Comparison of ENCODE assay signal across 28 cellular contexts in the genomic region with DNA sequence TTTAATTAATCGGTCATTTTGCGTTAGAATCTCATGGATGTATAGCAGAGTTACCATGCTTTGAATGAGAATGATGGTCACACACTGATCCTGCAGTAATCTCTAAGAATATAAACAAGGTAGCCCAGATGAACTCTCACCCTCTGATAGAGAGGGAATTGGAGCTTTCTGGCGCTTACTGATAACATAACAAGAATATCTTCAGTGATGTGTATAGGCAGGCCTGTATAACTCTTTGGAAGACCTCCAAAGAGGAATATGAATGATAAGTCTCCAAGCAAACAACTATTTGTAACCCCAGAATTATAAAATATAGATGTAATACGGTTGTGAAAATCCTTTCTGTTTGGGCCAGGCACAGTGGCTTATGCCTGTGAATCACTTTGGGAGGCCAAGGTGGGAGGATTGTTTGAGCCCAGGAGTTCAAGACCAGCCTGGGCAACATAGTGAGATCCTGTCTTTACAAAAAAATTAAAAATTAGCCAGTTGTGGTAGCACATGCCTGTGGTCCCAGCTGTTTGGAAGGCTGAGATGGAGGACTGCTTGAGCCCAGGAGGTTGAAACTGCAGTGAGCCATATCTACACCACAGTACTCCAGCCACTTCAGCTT.
"Had no signal": no experiment of that assay in that cellular context is flagged by ENCODE, and none has a peak within 500 bp of the region (broad histone marks: within the 10 kb centered on the region; RNA-seq: fewer than 3 reads in every experiment).

No MANE protein-coding gene starts in this region.

- H3K4me1 Mint-ChIP-seq: natural killer cell, neural progenitor cell had no signal

- H3K4me3 ChIP-seq: neural progenitor cell, ovary, psoas muscle, right lobe of liver, sigmoid colon, stomach, thoracic aorta, thyroid gland, tibial nerve, upper lobe of left lung, vagina had no signal

- H3K27ac ChIP-seq: neural progenitor cell, ovary, parathyroid adenoma, psoas muscle, right lobe of liver, sigmoid colon, stomach, thoracic aorta, thyroid gland, tibial nerve, upper lobe of left lung, vagina had no signal

- H3K27me3 ChIP-seq: neural progenitor cell, ovary, right lobe of liver, sigmoid colon, stomach, thyroid gland, tibial nerve, upper lobe of left lung, vagina had no signal

- H3K9me3 Mint-ChIP-seq: neural progenitor cell had no signal

- H3K4me3 Mint-ChIP-seq: natural killer cell; nephron; neural progenitor cell; stimulated activated effector memory CD8-positive, alpha-beta T cell treated with anti-CD3 and anti-CD28 coated beads, Interleukin-12 subunit alpha, Interleukin-12 subunit beta, amount 100 ng/mL, for 72 hours had no signal

- ATAC-seq: natural killer cell; psoas muscle; right cardiac atrium; right lobe of liver; stimulated activated effector memory CD8-positive, alpha-beta T cell treated with anti-CD3 and anti-CD28 coated beads, Interleukin-12 subunit alpha, Interleukin-12 subunit beta, amount 100 ng/mL, for 72 hours; stimulated activated naive CD8-positive, alpha-beta T cell treated with anti-CD3 and anti-CD28 coated beads, Interleukin-15, Interleukin-2, amounts not matched to agents 100 U/mL and 50 U/mL, for 24 hours had no signal

- H3K27ac Mint-ChIP-seq: natural killer cell; nephron; neural progenitor cell; progenitor cell of endocrine pancreas; stimulated activated effector memory CD8-positive, alpha-beta T cell treated with anti-CD3 and anti-CD28 coated beads, Interleukin-12 subunit alpha, Interleukin-12 subunit beta, amount 100 ng/mL, for 72 hours had no signal

- H3K79me2 ChIP-seq: parathyroid adenoma had no signal

- H3K36me3 Mint-ChIP-seq: natural killer cell; neural progenitor cell; stimulated activated effector memory CD8-positive, alpha-beta T cell treated with anti-CD3 and anti-CD28 coated beads, Interleukin-12 subunit alpha, Interleukin-12 subunit beta, amount 100 ng/mL, for 72 hours had no signal

- H3K9me3 ChIP-seq: ovary, right lobe of liver, sigmoid colon, thoracic aorta, thyroid gland, vagina had no signal

- H3K36me3 ChIP-seq: neural progenitor cell, ovary, right lobe of liver, sigmoid colon, stomach, thoracic aorta, thyroid gland, tibial nerve, upper lobe of left lung, vagina had no signal

- FAIRE-seq: small intestine, urothelium cell line had no signal

- H3K4me2 ChIP-seq: neural progenitor cell had no signal

- H3K4me1 ChIP-seq: neural progenitor cell, parathyroid adenoma, psoas muscle, right lobe of liver, sigmoid colon, stomach, thyroid gland, tibial nerve, upper lobe of left lung, vagina had no signal

- H3K9ac ChIP-seq: neural progenitor cell, parathyroid adenoma had no signal

- DNase-seq: natural killer cell; occipital lobe; ovary; posterior cingulate gyrus; psoas muscle; right cardiac atrium; right lobe of liver; sigmoid colon; small intestine; stimulated activated CD4-positive, alpha-beta T cell treated with anti-CD3 and anti-CD28 coated beads, Interleukin-15, amount 100 ng/mL, for 24 hours; stimulated activated CD4-positive, alpha-beta T cell treated with anti-CD3 and anti-CD28 coated beads, Interleukin-2, amount 100 ng/mL, for 24 hours; stimulated activated CD4-positive, alpha-beta T cell treated with anti-CD3 and anti-CD28 coated beads, Interleukin-2, amount 100 ng/mL, for 48 hours; stimulated activated CD4-positive, alpha-beta T cell treated with anti-CD3 and anti-CD28 coated beads, Interleukin-4, amount 100 ng/mL, for 24 hours; stimulated activated naive CD4-positive, alpha-beta T cell; stimulated activated naive CD8-positive, alpha-beta T cell treated with anti-CD3 and anti-CD28 coated beads, Interleukin-15, Interleukin-2, amounts not matched to agents 100 U/mL and 50 U/mL, for 24 hours; stomach; thyroid gland; trophoblast cell; upper lobe of left lung had no signal

- H3K27me3 Mint-ChIP-seq: progenitor cell of endocrine pancreas had no signal

- H2AFZ ChIP-seq: neural progenitor cell, parathyroid adenoma had no signal
